In genomic region chr9:9352877-9353481, GRCh38 we compare ENCODE assay signal across 8 cellular contexts.
A peak's percentile ranks its signal among the peaks of the same experiment; 100 is the strongest.
DNase-seq lines count a peak whose midpoint lies in the region; ATAC-seq and TF ChIP-seq lines count a peak whose summit lies in the region.

No MANE protein-coding gene starts in this region.

- no peaks in the 10 kb centered on the region for H3K79me2 ChIP-seq in parathyroid adenoma

- no peak overlapping the region for H3K27ac ChIP-seq in coronary artery
- no peak overlapping the region for H3K27ac ChIP-seq in parathyroid adenoma
- H3K27ac ChIP-seq in stomach, result no peak overlapping the region

- no peak overlapping the region for H3K4me3 Mint-ChIP-seq in stimulated activated effector memory CD8-positive, alpha-beta T cell treated with anti-CD3 and anti-CD28 coated beads, Interleukin-12 subunit alpha, Interleukin-12 subunit beta, amount 100 ng/mL, for 72 hours

- intact Hi-C loops in stomach (cut with DNase I; ENCODE audit: low total_unique reads), result no loop called here

- ATAC-seq in stimulated activated effector memory CD8-positive, alpha-beta T cell treated with anti-CD3 and anti-CD28 coated beads, Interleukin-12 subunit alpha, Interleukin-12 subunit beta, amount 100 ng/mL, for 72 hours, result no peak

- no peaks in the 10 kb centered on the region for H3K36me3 Mint-ChIP-seq in stimulated activated effector memory CD8-positive, alpha-beta T cell treated with anti-CD3 and anti-CD28 coated beads, Interleukin-12 subunit alpha, Interleukin-12 subunit beta, amount 100 ng/mL, for 72 hours

- no peaks in the 10 kb centered on the region for H3K4me1 Mint-ChIP-seq in stimulated activated effector memory CD8-positive, alpha-beta T cell treated with anti-CD3 and anti-CD28 coated beads, Interleukin-12 subunit alpha, Interleukin-12 subunit beta, amount 100 ng/mL, for 72 hours

- TF ChIP-seq CTCF in coronary artery (IDR thresholded peaks at IDR 0.05), result peak; percentile 14
- peak; percentile 40 for TF ChIP-seq CTCF in parathyroid adenoma (IDR thresholded peaks at IDR 0.05)
- peak in 3 of 7 experiments; percentile 12 to 50 (median 39) for TF ChIP-seq CTCF in stomach (IDR thresholded peaks at IDR 0.05)

- H3K4me3 ChIP-seq in coronary artery (no peak overlapping the region), parathyroid adenoma (ENCODE audit: low read depth, low read length) (no peak overlapping the region), stomach (no peak overlapping the region)

- H3K9me3 ChIP-seq in parathyroid adenoma (ENCODE audit: control insufficient read depth, low read length), result no peaks in the 10 kb centered on the region
- H3K9me3 ChIP-seq in stomach, result no peaks in the 10 kb centered on the region

- H3K4me2 ChIP-seq in parathyroid adenoma (ENCODE audit: low read length), result no peak overlapping the region

- H3K4me1 ChIP-seq in parathyroid adenoma (no peaks in the 10 kb centered on the region), stomach (no peaks in the 10 kb centered on the region)

- no peaks in the 10 kb centered on the region for H3K36me3 ChIP-seq in parathyroid adenoma (ENCODE audit: control insufficient read depth, insufficient read depth, low read length)
- no peaks in the 10 kb centered on the region for H3K36me3 ChIP-seq in stomach

- TF ChIP-seq POLR2A in stomach (IDR thresholded peaks at IDR 0.05), result no peak

- no peak for TF ChIP-seq EP300 in stomach (IDR thresholded peaks at IDR 0.05)

- no peak overlapping the region for H3K9ac ChIP-seq in parathyroid adenoma

- H3K27me3 ChIP-seq in parathyroid adenoma (ENCODE audit: control insufficient read depth, insufficient read depth, low read length), result no peaks in the 10 kb centered on the region
- H3K27me3 ChIP-seq in stomach, result no peaks in the 10 kb centered on the region

- no peak overlapping the region for H2AFZ ChIP-seq in parathyroid adenoma

- 18 to 29% (median 26%) methylated on average over 2 of the region's 2 CpGs for WGBS in stomach, 5 donors

- H3K27ac Mint-ChIP-seq in stimulated activated effector memory CD8-positive, alpha-beta T cell treated with anti-CD3 and anti-CD28 coated beads, Interleukin-12 subunit alpha, Interleukin-12 subunit beta, amount 100 ng/mL, for 72 hours, result no peak overlapping the region

- H3K9me3 Mint-ChIP-seq in stimulated activated effector memory CD8-positive, alpha-beta T cell treated with anti-CD3 and anti-CD28 coated beads, Interleukin-12 subunit alpha, Interleukin-12 subunit beta, amount 100 ng/mL, for 72 hours, result no peaks in the 10 kb centered on the region

- DNase-seq in NCI-H1105 treated with DMSO at 0.1 percent for 48 hours (lab: John Stamatoyannopoulos, UW) (peak; percentile 50), NCI-H1105 (lab: John Stamatoyannopoulos, UW) (no peak), LoVo (ENCODE audit: low spot score) (peak; percentile 14), coronary artery (ENCODE audit: low spot score) (no peak), stomach (no peak)
- DNase-seq in stimulated activated CD4-positive, alpha-beta T cell treated with anti-CD3 and anti-CD28 coated beads, Interleukin-4, amount 100 ng/mL, for 4 hours, result no peak
- no peak for DNase-seq in stimulated activated effector memory CD8-positive, alpha-beta T cell treated with anti-CD3 and anti-CD28 coated beads, Interleukin-12 subunit alpha, Interleukin-12 subunit beta, amount 100 ng/mL, for 72 hours (ENCODE audit: low spot score in 2 of 2)

Comparison
In these comparisons a context has a peak if more than half of its experiments do, and no peak if none do; other contexts are left out.
1. DNase-seq: peak in NCI-H1105 treated with DMSO at 0.1 percent for 48 hours (single experiment) and LoVo (single experiment); none in NCI-H1105 (single experiment), coronary artery (single experiment), stomach (single experiment), stimulated activated CD4-positive, alpha-beta T cell treated with anti-CD3 and anti-CD28 coated beads, Interleukin-4, amount 100 ng/mL, for 4 hours (0 of 2) and stimulated activated effector memory CD8-positive, alpha-beta T cell treated with anti-CD3 and anti-CD28 coated beads, Interleukin-12 subunit alpha, Interleukin-12 subunit beta, amount 100 ng/mL, for 72 hours (0 of 2).